In the genomic region with DNA sequence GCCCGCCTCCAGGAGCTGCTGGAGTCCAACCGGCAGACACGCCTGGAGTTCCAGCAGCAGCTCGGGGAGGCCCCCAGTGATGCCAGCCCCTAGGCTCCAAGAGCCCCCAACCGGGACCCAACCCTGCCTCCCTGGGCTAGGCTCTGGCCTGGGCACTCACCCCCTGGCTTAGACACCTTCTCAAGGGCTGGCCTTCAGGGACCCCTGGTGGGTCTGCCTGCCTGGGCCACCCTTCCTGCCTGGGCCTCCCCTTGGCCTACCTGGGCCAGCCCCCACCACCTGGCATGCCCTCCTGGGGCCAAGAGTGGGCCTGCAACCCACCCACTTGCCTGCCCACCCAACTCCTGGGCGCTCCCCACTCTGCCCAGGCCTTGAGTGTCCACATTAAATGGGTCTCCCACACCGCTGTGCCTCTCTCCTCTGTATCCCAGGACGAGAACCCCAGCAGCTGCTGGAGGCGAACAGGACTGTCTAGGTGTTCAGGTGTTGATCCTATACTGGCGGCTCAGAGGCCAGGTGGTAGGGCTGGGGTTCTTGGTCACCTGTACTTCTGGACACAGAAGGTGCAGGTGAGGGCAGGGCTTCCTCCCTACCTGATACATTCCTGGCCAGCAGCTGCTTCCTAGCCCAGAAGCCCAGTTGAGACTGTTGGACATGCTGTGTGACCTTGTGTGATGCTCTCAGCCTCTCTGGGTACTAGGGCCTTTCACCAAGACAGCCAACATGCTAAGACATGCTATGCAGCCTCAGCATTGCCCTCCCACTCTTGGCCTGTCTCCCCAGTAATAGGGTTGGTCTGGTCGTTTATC, we compare ENCODE assay signal across 22 cellular contexts. TPM values are rescaled to one million over a fixed set of nuclear protein-coding genes. Genes with fewer than 3 reads are reported as not detected.
DNase-seq lines count a peak whose midpoint lies in the region; ATAC-seq and TF ChIP-seq lines count a peak whose summit lies in the region.
"Had no signal": no experiment of that assay in that cellular context is flagged by ENCODE, and none has a peak within 500 bp of the region (broad histone marks: within the 10 kb centered on the region; RNA-seq: fewer than 3 reads in every experiment).

No MANE protein-coding gene starts in this region.

- no peak overlapping the region for H3K4me3 ChIP-seq in stomach
- H3K4me3 ChIP-seq: esophagus squamous epithelium, gastrocnemius medialis, lower lobe of right lung, psoas muscle, skin epidermis had no signal

- H3K27me3 ChIP-seq in stomach, result no peaks in the 10 kb centered on the region
- H3K27me3 ChIP-seq: esophagus squamous epithelium, gastrocnemius medialis had no signal

- ATAC-seq in GM19324 (IDR thresholded peaks at IDR 0.05; ENCODE audit: low FRiP score, unreplicated experiment), result no peak
- ATAC-seq: gastrocnemius medialis, lower lobe of right lung, psoas muscle, T-cell had no signal

- TF ChIP-seq POLR2A in stomach (IDR thresholded peaks at IDR 0.05), result no peak

- peaks cover 45 to 68% (median 67%) of the 10 kb centered on the region in 4 donors for H3K36me3 ChIP-seq in stomach

- TF ChIP-seq CTCF in stomach (IDR thresholded peaks at IDR 0.05), result no peak

- H3K4me1 ChIP-seq in stomach, result peaks cover 5 to 30% (median 21%) of the 10 kb centered on the region in 4 donors

- H3K9me3 ChIP-seq in stomach, result no peaks in the 10 kb centered on the region
- H3K9me3 ChIP-seq: esophagus squamous epithelium, gastrocnemius medialis, lower lobe of right lung, psoas muscle had no signal

- H3K27ac ChIP-seq in epithelial cell of prostate (peak overlapping the region; percentile 8), stomach (no peak overlapping the region)
- H3K27ac ChIP-seq: C4-2B, esophagus squamous epithelium, gastrocnemius medialis, lower lobe of right lung, psoas muscle had no signal

- DNase-seq in CD1c-positive myeloid dendritic cell (ENCODE audit: extremely low spot score), result peak; percentile 8
- no peak for DNase-seq in epithelial cell of prostate (ENCODE audit: low read depth, low spot score)
- DNase-seq in stomach, result no peak
- no peak for DNase-seq in NCI-H69 (lab: John Stamatoyannopoulos, UW)
- DNase-seq: effector memory CD4-positive, alpha-beta T cell; esophagus squamous epithelium; gastrocnemius medialis; islet precursor cell; lower lobe of right lung; NCI-H1105; NCI-H2029; NCI-H345; NCI-H82; OCI-M1; psoas muscle; stimulated activated naive CD4-positive, alpha-beta T cell treated with Interleukin-2 at 50 U/mL for 16 hours; T-cell had no signal

- WGBS in stomach, 5 donors, result 83 to 86% (median 84%) methylated on average over 9 to 11 of the region's 11 CpGs

- no peak for TF ChIP-seq EP300 in stomach (IDR thresholded peaks at IDR 0.05)

- intact Hi-C loops in stomach (cut with DNase I; ENCODE audit: low total_unique reads), result no loop called here

TF ChIP-seq in PFSK-1, 5 proteins besides CTCF, POLR2A, EP300 and RAD21:
- TF ChIP-seq POLR2AphosphoS5 (IDR thresholded peaks at IDR 0.05; ENCODE audit: low read depth, low read length) (peak; percentile 19; the same call in 1 of the 2 replicates), TAF1 (IDR thresholded peaks at IDR 0.05; ENCODE audit: borderline replicate concordance, insufficient read depth, low read length) (no peak)
TF ChIP-seq in PFSK-1: peak in this region for 1.

RNA-seq across cellular contexts. Expression of a gene that starts 3.7 kb away (rescaled TPM):
- 64.2 TPM for polyA plus RNA-seq in PFSK-1 (2012; ENCODE audit: insufficient read length, low read depth)
- 100 to 1,000 TPM in 2 of 5 donors, 10 to 100 TPM in 2, not detected in 1; 17.8 to 193 (median 113) TPM for total RNA-seq in stomach
- polyA plus RNA-seq in stomach, result 100 to 1,000 TPM; 108 to 161 (median 147) TPM

RNA-seq across cellular contexts. Expression of a gene that starts 14.5 kb away (rescaled TPM):
- not detected for polyA plus RNA-seq in PFSK-1 (2012; ENCODE audit: insufficient read length, low read depth)
- 100 to 1,000 TPM in 3 of 5 donors, 10 to 100 TPM in 1, not detected in 1; 10.8 to 756 (median 444) TPM for total RNA-seq in stomach
- polyA plus RNA-seq in stomach, result 100 to 1,000 TPM in 2 of 3 donors, 10 to 100 TPM in 1; 33.1 to 922 (median 369) TPM
- total RNA-seq: T-cell had no signal
- polyA plus RNA-seq: AG04450 had no signal

RNA-seq across cellular contexts. Expression of a gene that starts 27.6 kb away (rescaled TPM):
- polyA plus RNA-seq in PFSK-1 (2012; ENCODE audit: insufficient read length, low read depth), result 224 TPM
- total RNA-seq in stomach, result 100 to 1,000 TPM in 1 of 5 donors, 10 to 100 TPM in 4; 15.2 to 217 (median 62.2) TPM
- polyA plus RNA-seq in stomach, result 10 to 100 TPM; 41.0 to 62.7 (median 49.0) TPM

RNA-seq across cellular contexts. Expression of a gene that starts 36.2 kb away (rescaled TPM):
- polyA plus RNA-seq in PFSK-1 (2012; ENCODE audit: insufficient read length, low read depth), result 222 TPM
- total RNA-seq in stomach, result 100 to 1,000 TPM in 3 of 5 donors, 10 to 100 TPM in 2; 47.2 to 570 (median 125) TPM
- polyA plus RNA-seq in stomach, result 10 to 100 TPM; 50.1 to 69.9 (median 58.3) TPM

RNA-seq across cellular contexts. Expression of a gene that starts 39.5 kb away (rescaled TPM):
- 107 TPM for polyA plus RNA-seq in PFSK-1 (2012; ENCODE audit: insufficient read length, low read depth)
- 10 to 100 TPM; 20.1 to 60.8 (median 25.0) TPM for total RNA-seq in stomach
- polyA plus RNA-seq in stomach, result 1 to 10 TPM; 2.3 to 4.8 (median 3.5) TPM
